19 cellular contexts compared by ENCODE assay signal in the genomic region with DNA sequence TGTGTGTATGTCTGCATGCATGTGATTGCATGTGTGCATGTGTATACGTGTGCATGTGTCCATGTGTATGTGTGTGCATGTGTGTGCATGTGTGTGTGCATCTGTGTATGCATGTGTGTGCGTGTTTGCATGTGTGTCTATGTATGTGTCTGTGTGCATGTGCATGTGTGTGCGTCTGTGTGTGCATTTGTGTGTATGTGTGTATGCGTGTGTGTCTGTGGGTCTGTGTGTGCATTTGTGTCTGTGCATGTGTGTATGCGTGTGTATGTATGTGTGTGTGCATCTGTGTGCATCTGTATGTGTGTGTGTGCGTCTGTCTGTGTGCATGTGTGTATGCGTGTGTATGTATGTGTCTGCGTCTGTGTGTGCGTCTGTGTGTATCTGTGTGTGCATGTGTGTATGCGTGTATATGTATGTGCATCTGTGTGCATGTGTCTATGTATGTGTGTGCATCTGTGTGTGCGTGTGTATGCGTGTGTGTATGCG. TPM values are rescaled to one million over a fixed set of nuclear protein-coding genes. Genes with fewer than 3 reads are reported as not detected.
A peak's percentile ranks its signal among the peaks of the same experiment; 100 is the strongest.
DNase-seq lines count a peak whose midpoint lies in the region; ATAC-seq, FAIRE-seq and TF ChIP-seq lines count a peak whose summit lies in the region.
"Had no signal": no experiment of that assay in that cellular context is flagged by ENCODE, and none has a peak within 500 bp of the region (broad histone marks: within the 10 kb centered on the region; RNA-seq: fewer than 3 reads in every experiment).

No MANE protein-coding gene starts in this region.

- no peak overlapping the region for H3K27ac ChIP-seq in CD4-positive, CD25-positive, alpha-beta regulatory T cell (ENCODE audit: insufficient read depth, low read length, poor library complexity, severe bottlenecking)
- no peak overlapping the region for H3K27ac ChIP-seq in endothelial cell of umbilical vein (ENCODE audit: insufficient read depth, low read depth, low read length)
- no peak overlapping the region for H3K27ac ChIP-seq in effector memory CD4-positive, alpha-beta T cell (ENCODE audit: insufficient read depth, low read length, poor library complexity, severe bottlenecking)
- H3K27ac ChIP-seq: coronary artery had no signal

- H3K4me1 ChIP-seq in CD4-positive, CD25-positive, alpha-beta regulatory T cell (ENCODE audit: control insufficient read depth, insufficient read depth, low read length, poor library complexity, severe bottlenecking), result peaks cover 34% of the 10 kb centered on the region
- peaks cover 7% of the 10 kb centered on the region for H3K4me1 ChIP-seq in endothelial cell of umbilical vein (ENCODE audit: control insufficient read depth, extremely low read depth, insufficient read depth, low read length)
- H3K4me1 ChIP-seq in effector memory CD4-positive, alpha-beta T cell (ENCODE audit: control insufficient read depth, insufficient read depth, low read length, poor library complexity, severe bottlenecking), result peaks cover 18% of the 10 kb centered on the region
- H3K4me1 ChIP-seq: HAP-1 had no signal

- CTCF ChIA-PET in Calu3 (lab: Charles Lee) (no interaction called here), endothelial cell of umbilical vein (lab: Charles Lee) (no interaction called here)

- H4K20me1 ChIP-seq in endothelial cell of umbilical vein (replicated peaks; ENCODE audit: control insufficient read depth, extremely low read depth, insufficient read depth, low read length), result no peaks in the 10 kb centered on the region

- no peak for TF ChIP-seq CTCF in Calu3 (IDR thresholded peaks at IDR 0.05; ENCODE audit: unreplicated experiment)
- TF ChIP-seq CTCF in endothelial cell of umbilical vein (IDR thresholded peaks at IDR 0.05; ENCODE audit: extremely low read depth in 1 of 2, insufficient read depth in 1 of 2, low read depth in 1 of 2, low read length in 2 of 2), result no peak

- intact Hi-C loops in Calu3 (cut with micrococcal nuclease; ENCODE audit: unreplicated experiment) (no loop called here), endothelial cell of umbilical vein (cut with micrococcal nuclease) (no loop called here)

- H3K9me3 Mint-ChIP-seq in CD4-positive, CD25-positive, alpha-beta regulatory T cell, result no peaks in the 10 kb centered on the region
- peaks cover 3% of the 10 kb centered on the region for H3K9me3 Mint-ChIP-seq in Calu3 (ENCODE audit: low read depth, unreplicated experiment)
- H3K9me3 Mint-ChIP-seq: activated T-cell treated with anti-CD3 and anti-CD28 coated beads, Interleukin-2, amount 50 U/mL, for 24 hours; brain had no signal

- peaks cover 14% of the 10 kb centered on the region for H3K36me3 ChIP-seq in CD4-positive, CD25-positive, alpha-beta regulatory T cell (ENCODE audit: control insufficient read depth, insufficient read depth, low read length)
- no peaks in the 10 kb centered on the region for H3K36me3 ChIP-seq in endothelial cell of umbilical vein (ENCODE audit: control insufficient read depth in 2 of 2, extremely low read depth in 1 of 2, insufficient read depth in 2 of 2, low read length in 2 of 2)
- H3K36me3 ChIP-seq in effector memory CD4-positive, alpha-beta T cell (ENCODE audit: control insufficient read depth, insufficient read depth, low read length), result peaks cover 20% of the 10 kb centered on the region
- H3K36me3 ChIP-seq: HAP-1 had no signal

- H3K27me3 ChIP-seq in CD4-positive, CD25-positive, alpha-beta regulatory T cell (ENCODE audit: control insufficient read depth, insufficient read depth, low read length), result no peaks in the 10 kb centered on the region
- H3K27me3 ChIP-seq in endothelial cell of umbilical vein (ENCODE audit: control insufficient read depth in 2 of 2, insufficient read depth in 2 of 2, low read length in 2 of 2), result no peaks in the 10 kb centered on the region
- H3K27me3 ChIP-seq in effector memory CD4-positive, alpha-beta T cell (replicated peaks; ENCODE audit: control insufficient read depth, insufficient read depth, low read length, poor library complexity, severe bottlenecking), result no peaks in the 10 kb centered on the region

- H3K9me1 ChIP-seq in endothelial cell of umbilical vein (replicated peaks; ENCODE audit: control insufficient read depth, extremely low read depth, insufficient read depth, low read length), result no peaks in the 10 kb centered on the region

- H3K36me3 Mint-ChIP-seq in CD4-positive, CD25-positive, alpha-beta regulatory T cell, result peaks cover 11% of the 10 kb centered on the region
- H3K36me3 Mint-ChIP-seq in Calu3 (ENCODE audit: insufficient read depth, unreplicated experiment), result peaks cover 43% of the 10 kb centered on the region
- H3K36me3 Mint-ChIP-seq: brain had no signal

- no peaks in the 10 kb centered on the region for H3K79me2 ChIP-seq in endothelial cell of umbilical vein (ENCODE audit: control insufficient read depth, insufficient read depth, low read length)

- ATAC-seq in CD4-positive, CD25-positive, alpha-beta regulatory T cell (ENCODE audit: low read depth in 2 of 2), result no peak

- no peak overlapping the region for H3K9ac ChIP-seq in endothelial cell of umbilical vein (replicated peaks; ENCODE audit: extremely low read depth, insufficient read depth, low read length)

- no peaks in the 10 kb centered on the region for H3K27me3 Mint-ChIP-seq in CD4-positive, CD25-positive, alpha-beta regulatory T cell
- H3K27me3 Mint-ChIP-seq in Calu3 (ENCODE audit: unreplicated experiment), result no peaks in the 10 kb centered on the region
- H3K27me3 Mint-ChIP-seq: activated CD4-positive, alpha-beta T cell treated with anti-CD3 and anti-CD28 coated beads, Interleukin-2, amount 10 ng/mL, durations not matched to agents 7 days and 5 days; activated T-cell treated with anti-CD3 and anti-CD28 coated beads, Interleukin-2, amount 50 U/mL, for 24 hours had no signal

- H3K4me1 Mint-ChIP-seq in CD4-positive, CD25-positive, alpha-beta regulatory T cell, result peaks cover 0 to 50% (median 15%) of the 10 kb centered on the region in 4 donors
- H3K4me1 Mint-ChIP-seq in Calu3 (ENCODE audit: low read depth, unreplicated experiment), result no peaks in the 10 kb centered on the region
- H3K4me1 Mint-ChIP-seq: brain had no signal

- H3K27ac Mint-ChIP-seq in CD4-positive, CD25-positive, alpha-beta regulatory T cell, result peak overlapping the region in 2 of 3 donors; percentile 42 to 59
- H3K27ac Mint-ChIP-seq in Calu3 (ENCODE audit: unreplicated experiment), result peak overlapping the region; percentile 15
- H3K27ac Mint-ChIP-seq: activated T-cell treated with anti-CD3 and anti-CD28 coated beads, Interleukin-2, amount 50 U/mL, for 24 hours; brain had no signal

- H3K4me3 ChIP-seq in CD4-positive, CD25-positive, alpha-beta regulatory T cell (ENCODE audit: low read depth, low read length), result peak overlapping the region; percentile 7
- H3K4me3 ChIP-seq in endothelial cell of umbilical vein (replicated peaks in 1 of 3; ENCODE audit: insufficient read depth in 1 of 3, low read depth in 1 of 3, low read length in 3 of 3), result no peak overlapping the region
- no peak overlapping the region for H3K4me3 ChIP-seq in effector memory CD4-positive, alpha-beta T cell (ENCODE audit: insufficient read depth, low read depth, low read length, poor library complexity, severe bottlenecking)
- H3K4me3 ChIP-seq: coronary artery, HAP-1 had no signal

- TF ChIP-seq POLR2A in endothelial cell of umbilical vein (IDR thresholded peaks at IDR 0.05; ENCODE audit: low read depth, low read length), result no peak

- dilution Hi-C loops in endothelial cell of umbilical vein (cut with MboI; ENCODE audit: extremely low pct_ligation_motif_present, low sequenced_read_pairs), result no loop called here

- H2AFZ ChIP-seq in endothelial cell of umbilical vein (ENCODE audit: low read depth, low read length), result no peak overlapping the region

- no peaks in the 10 kb centered on the region for H3K9me3 ChIP-seq in CD4-positive, CD25-positive, alpha-beta regulatory T cell (ENCODE audit: control insufficient read depth in 2 of 2, low read length in 2 of 2)
- no peaks in the 10 kb centered on the region for H3K9me3 ChIP-seq in endothelial cell of umbilical vein (replicated peaks; ENCODE audit: control insufficient read depth, insufficient read depth, low read length)
- H3K9me3 ChIP-seq in effector memory CD4-positive, alpha-beta T cell (ENCODE audit: control insufficient read depth, low read length), result no peaks in the 10 kb centered on the region
- H3K9me3 ChIP-seq: HAP-1 had no signal

- peak overlapping the region in 3 of 4 donors; percentile 37 to 72 (median 48) for H3K4me3 Mint-ChIP-seq in CD4-positive, CD25-positive, alpha-beta regulatory T cell
- peak overlapping the region; percentile 19 for H3K4me3 Mint-ChIP-seq in Calu3 (ENCODE audit: low read depth, unreplicated experiment)
- H3K4me3 Mint-ChIP-seq: activated CD4-positive, alpha-beta T cell treated with anti-CD3 and anti-CD28 coated beads, Interleukin-2, amount 10 ng/mL, durations not matched to agents 7 days and 5 days; activated T-cell treated with anti-CD3 and anti-CD28 coated beads, Interleukin-2, amount 50 U/mL, for 24 hours had no signal

- POLR2A ChIA-PET in endothelial cell of umbilical vein (lab: Charles Lee), result no interaction called here

- FAIRE-seq in endothelial cell of umbilical vein (lab: Jason Lieb, UNC), result no peak

- BruUV-seq in Calu3 (replicated peaks; lab: Mats Ljungman, UMichigan) (no TSS peak), endothelial cell of umbilical vein (replicated peaks; lab: Mats Ljungman, UMichigan) (no TSS peak)

- no peak for DNase-seq in CD4-positive, CD25-positive, alpha-beta regulatory T cell
- DNase-seq in Calu3 (no peak), endothelial cell of umbilical vein (ENCODE audit: low read depth, low spot score) (no peak), AML-193 (lab: John Stamatoyannopoulos, UW) (no peak), NCI-H774 (lab: John Stamatoyannopoulos, UW) (no peak)
- no peak for DNase-seq in effector memory CD4-positive, alpha-beta T cell
- DNase-seq: activated CD4-positive, alpha-beta T cell treated with anti-CD3 and anti-CD28 coated beads, Interleukin-2, amount 10 ng/mL, durations not matched to agents 7 days and 5 days; activated T-cell treated with anti-CD3 and anti-CD28 coated beads, Interleukin-2, amount 50 U/mL, for 24 hours; foreskin fibroblast; KBM-7; MV-4-11; NCI-H2029; NCI-H446 treated with DMSO at 0.1 percent for 48 hours; stimulated activated CD4-positive, alpha-beta T cell treated with anti-CD3 and anti-CD28 coated beads, Interleukin-12 subunit alpha, Interleukin-12 subunit beta, amount 100 ng/mL, for 4 hours had no signal

- no peak overlapping the region for H3K4me2 ChIP-seq in endothelial cell of umbilical vein (ENCODE audit: insufficient read depth, low read length)

RNA-seq across cellular contexts. Expression of gene STXBP2, which starts 3.0 kb away (rescaled TPM):
- 253 TPM for total RNA-seq in CD4-positive, CD25-positive, alpha-beta regulatory T cell
- 100 to 1,000 TPM in 1 of 4 donors, 10 to 100 TPM in 3; 57.5 to 105 (median 86.7) TPM for polyA plus RNA-seq in CD4-positive, CD25-positive, alpha-beta regulatory T cell
- total RNA-seq in Calu3 (2022) (132 and 150 TPM in 2 replicates), endothelial cell of umbilical vein (70.0 and 87.6 TPM in 2 replicates)
- polyA plus RNA-seq in endothelial cell of umbilical vein, result 104 and 105 TPM in 2 replicates
- polyA plus RNA-seq in endothelial cell of umbilical vein (2011; cell fraction: cytosol; rRNA removed), result 56.8 and 60.2 TPM in 2 replicates
- polyA plus RNA-seq in endothelial cell of umbilical vein (2011; cell fraction: nucleus; rRNA removed), result 331 and 336 TPM in 2 replicates
- polyA plus RNA-seq in endothelial cell of umbilical vein (2012), result 43.6 and 44.8 TPM in 2 replicates
- 229 and 460 TPM in 2 replicates for polyA minus RNA-seq in endothelial cell of umbilical vein
- polyA minus RNA-seq in endothelial cell of umbilical vein (2011; cell fraction: cytosol; rRNA and poly(A)+ RNA removed), result 51.1 TPM
- 126 and 138 TPM in 2 replicates for polyA minus RNA-seq in endothelial cell of umbilical vein (2011; cell fraction: nucleus; rRNA and poly(A)+ RNA removed)

RNA-seq across cellular contexts. Expression of gene PCP2, which starts 6.4 kb away (rescaled TPM):
- total RNA-seq in CD4-positive, CD25-positive, alpha-beta regulatory T cell, result 2.4 TPM
- under 1 TPM in 2 of 4 donors, not detected in 2; 0.44 to 0.86 TPM for polyA plus RNA-seq in CD4-positive, CD25-positive, alpha-beta regulatory T cell
- total RNA-seq in Calu3 (2022) (not detected in 2 replicates), endothelial cell of umbilical vein (not detected in 2 replicates)
- polyA plus RNA-seq in endothelial cell of umbilical vein, result not detected in 2 replicates
- polyA plus RNA-seq in endothelial cell of umbilical vein (2011; cell fraction: cytosol; rRNA removed), result not detected in 2 replicates
- polyA plus RNA-seq in endothelial cell of umbilical vein (2011; cell fraction: nucleus; rRNA removed), result 0.24 and 0.56 TPM in 2 replicates
- not detected in 2 replicates for polyA plus RNA-seq in endothelial cell of umbilical vein (2012)
- polyA minus RNA-seq in endothelial cell of umbilical vein, result not detected in 2 replicates
- not detected for polyA minus RNA-seq in endothelial cell of umbilical vein (2011; cell fraction: cytosol; rRNA and poly(A)+ RNA removed)
- polyA minus RNA-seq in endothelial cell of umbilical vein (2011; cell fraction: nucleus; rRNA and poly(A)+ RNA removed), result not detected in 2 replicates
- total RNA-seq: mesenteric fat pad, temporal lobe had no signal

RNA-seq across cellular contexts. Expression of gene PET100, which starts 10.3 kb away (rescaled TPM):
- total RNA-seq in CD4-positive, CD25-positive, alpha-beta regulatory T cell, result 116 TPM
- 100 to 1,000 TPM; 236 to 500 (median 308) TPM for polyA plus RNA-seq in CD4-positive, CD25-positive, alpha-beta regulatory T cell
- total RNA-seq in Calu3 (2022) (77.6 and 81.3 TPM in 2 replicates), endothelial cell of umbilical vein (162 and 172 TPM in 2 replicates)
- 55.0 and 59.0 TPM in 2 replicates for polyA plus RNA-seq in endothelial cell of umbilical vein
- polyA plus RNA-seq in endothelial cell of umbilical vein (2011; cell fraction: cytosol; rRNA removed), result 48.7 and 75.3 TPM in 2 replicates
- polyA plus RNA-seq in endothelial cell of umbilical vein (2011; cell fraction: nucleus; rRNA removed), result 28.1 and 30.8 TPM in 2 replicates
- 95.4 and 103 TPM in 2 replicates for polyA plus RNA-seq in endothelial cell of umbilical vein (2012)
- polyA minus RNA-seq in endothelial cell of umbilical vein, result 9.3 and 11.5 TPM in 2 replicates
- polyA minus RNA-seq in endothelial cell of umbilical vein (2011; cell fraction: cytosol; rRNA and poly(A)+ RNA removed), result 10.5 TPM
- polyA minus RNA-seq in endothelial cell of umbilical vein (2011; cell fraction: nucleus; rRNA and poly(A)+ RNA removed), result 13.5 and 16.2 TPM in 2 replicates

RNA-seq across cellular contexts. Expression of gene XAB2, which starts 10.6 kb away (rescaled TPM):
- 62.5 TPM for total RNA-seq in CD4-positive, CD25-positive, alpha-beta regulatory T cell
- polyA plus RNA-seq in CD4-positive, CD25-positive, alpha-beta regulatory T cell, result 10 to 100 TPM in 2 of 4 donors, 1 to 10 TPM in 2; 7.7 to 26.8 (median 10.0) TPM
- total RNA-seq in Calu3 (2022) (33.0 and 36.5 TPM in 2 replicates), endothelial cell of umbilical vein (37.0 and 37.3 TPM in 2 replicates)
- polyA plus RNA-seq in endothelial cell of umbilical vein, result 47.6 and 51.6 TPM in 2 replicates
- polyA plus RNA-seq in endothelial cell of umbilical vein (2011; cell fraction: cytosol; rRNA removed), result 28.9 and 35.7 TPM in 2 replicates
- 82.1 and 87.5 TPM in 2 replicates for polyA plus RNA-seq in endothelial cell of umbilical vein (2011; cell fraction: nucleus; rRNA removed)
- polyA plus RNA-seq in endothelial cell of umbilical vein (2012), result 29.9 and 38.5 TPM in 2 replicates
- polyA minus RNA-seq in endothelial cell of umbilical vein, result 38.4 and 53.6 TPM in 2 replicates
- 53.2 TPM for polyA minus RNA-seq in endothelial cell of umbilical vein (2011; cell fraction: cytosol; rRNA and poly(A)+ RNA removed)
- polyA minus RNA-seq in endothelial cell of umbilical vein (2011; cell fraction: nucleus; rRNA and poly(A)+ RNA removed), result 22.1 and 36.1 TPM in 2 replicates

RNA-seq across cellular contexts. Expression of gene RETN, which starts 28.9 kb away (rescaled TPM):
- not detected for total RNA-seq in CD4-positive, CD25-positive, alpha-beta regulatory T cell
- not detected for polyA plus RNA-seq in CD4-positive, CD25-positive, alpha-beta regulatory T cell
- total RNA-seq in Calu3 (2022) (not detected in 2 replicates), endothelial cell of umbilical vein (not detected in 2 replicates)
- not detected in 2 replicates for polyA plus RNA-seq in endothelial cell of umbilical vein
- polyA plus RNA-seq in endothelial cell of umbilical vein (2011; cell fraction: cytosol; rRNA removed), result not detected in 2 replicates
- not detected in 2 replicates for polyA plus RNA-seq in endothelial cell of umbilical vein (2011; cell fraction: nucleus; rRNA removed)
- not detected in 2 replicates for polyA plus RNA-seq in endothelial cell of umbilical vein (2012)
- not detected in 2 replicates for polyA minus RNA-seq in endothelial cell of umbilical vein
- not detected for polyA minus RNA-seq in endothelial cell of umbilical vein (2011; cell fraction: cytosol; rRNA and poly(A)+ RNA removed)
- not detected in 2 replicates for polyA minus RNA-seq in endothelial cell of umbilical vein (2011; cell fraction: nucleus; rRNA and poly(A)+ RNA removed)
- total RNA-seq: activated CD4-positive, alpha-beta T cell treated with anti-CD3 and anti-CD28 coated beads, Interleukin-2, amount 10 ng/mL, durations not matched to agents 7 days and 5 days had no signal
